33 cellular contexts compared by ENCODE assay signal in the genomic region with DNA sequence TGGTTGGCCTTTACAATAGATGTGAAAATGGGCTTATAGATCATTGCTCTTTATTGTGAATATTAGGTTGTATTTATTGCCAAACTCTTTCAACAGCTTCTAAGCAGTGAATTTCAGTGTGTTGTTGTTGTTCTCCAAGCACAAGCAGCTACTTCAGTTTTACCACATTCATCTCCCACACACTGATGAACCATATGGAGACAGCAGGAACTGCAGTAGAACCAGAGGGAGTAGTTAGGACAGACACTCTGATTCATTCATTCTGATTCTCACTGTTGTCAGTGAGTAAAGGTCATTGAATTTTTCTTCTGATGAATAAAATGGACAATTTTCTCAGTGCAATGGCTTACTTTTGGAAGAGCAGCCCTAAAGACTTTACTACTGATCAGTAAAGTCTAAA.
"Had no signal": no experiment of that assay in that cellular context is flagged by ENCODE, and none has a peak within 500 bp of the region (broad histone marks: within the 10 kb centered on the region; RNA-seq: fewer than 3 reads in every experiment).

No MANE protein-coding gene starts in this region.

- H3K4me1 Mint-ChIP-seq: activated CD4-positive, alpha-beta T cell treated with anti-CD3 and anti-CD28 coated beads, Interleukin-2, amount 10 ng/mL, durations not matched to agents 24 days and 14 days; activated naive CD8-positive, alpha-beta T cell treated with anti-CD3 and anti-CD28 coated beads for 36 hours; brain; natural killer cell; neural progenitor cell had no signal

- FAIRE-seq: TTC549 had no signal

- H2AFZ ChIP-seq: neural progenitor cell, parathyroid adenoma had no signal

- DNase-seq: activated CD4-positive, alpha-beta memory T cell treated with anti-CD3 and anti-CD28 coated beads for 36 hours; activated CD4-positive, alpha-beta T cell treated with anti-CD3 and anti-CD28 coated beads, Interleukin-2, amount 10 ng/mL, durations not matched to agents 24 days and 14 days; activated CD8-positive, alpha-beta memory T cell treated with anti-CD3 and anti-CD28 coated beads, Interleukin-2, amount 50 U/mL, for 4 hours; activated effector memory CD4-positive, alpha-beta T cell treated with anti-CD3 and anti-CD28 coated beads, Interleukin-2, amount 50 U/mL, for 16 hours; activated naive CD4-positive, alpha-beta T cell treated with anti-CD3 and anti-CD28 coated beads for 36 hours; activated naive CD8-positive, alpha-beta T cell treated with anti-CD3 and anti-CD28 coated beads for 36 hours; activated T-cell treated with anti-CD3 and anti-CD28 coated beads, Interleukin-2, amount 50 U/mL, for 1 hour; adrenal gland; caudate nucleus; endodermal cell; esophagus squamous epithelium; heart left ventricle; islet precursor cell; left ventricle myocardium inferior; mesendoderm; natural killer cell; occipital lobe; right cardiac atrium; spleen; stimulated activated naive CD4-positive, alpha-beta T cell; T-helper 9 cell; tibial artery; upper lobe of right lung had no signal

- H3K4me2 ChIP-seq: neural progenitor cell had no signal

- H3K27ac Mint-ChIP-seq: activated CD4-positive, alpha-beta memory T cell treated with anti-CD3 and anti-CD28 coated beads for 36 hours; activated CD4-positive, alpha-beta T cell treated with anti-CD3 and anti-CD28 coated beads, Interleukin-2, amount 10 ng/mL, durations not matched to agents 24 days and 14 days; activated naive CD4-positive, alpha-beta T cell treated with anti-CD3 and anti-CD28 coated beads for 36 hours; activated naive CD8-positive, alpha-beta T cell treated with anti-CD3 and anti-CD28 coated beads for 36 hours; activated T-helper 1 cell treated with anti-CD3 and anti-CD28 coated beads, Interleukin-12 subunit alpha, Interleukin-12 subunit beta, Interleukin-2, Interleukin-4 antibody, amounts not matched to agents 30 ng/mL and 10 ng/mL and 1 ng/mL, durations not matched to agents 14 hours and 24 hours and 36 hours; brain; endodermal cell; natural killer cell; neural progenitor cell had no signal

- H3K9me3 ChIP-seq: adrenal gland, ascending aorta, esophagus squamous epithelium, heart left ventricle, left ventricle myocardium inferior, suprapubic skin, tibial artery, upper lobe of right lung had no signal

- H3K36me3 Mint-ChIP-seq: activated CD4-positive, alpha-beta memory T cell treated with anti-CD3 and anti-CD28 coated beads for 36 hours; activated naive CD8-positive, alpha-beta T cell treated with anti-CD3 and anti-CD28 coated beads for 36 hours; brain; natural killer cell; neural progenitor cell had no signal

- H3K4me3 ChIP-seq: adrenal gland, ascending aorta, esophagus squamous epithelium, heart left ventricle, left ventricle myocardium inferior, lung, neural progenitor cell, spleen, suprapubic skin, tibial artery, upper lobe of right lung had no signal

- H3K9me3 Mint-ChIP-seq: activated CD4-positive, alpha-beta memory T cell treated with anti-CD3 and anti-CD28 coated beads for 36 hours; activated CD4-positive, alpha-beta T cell treated with anti-CD3 and anti-CD28 coated beads, Interleukin-2, amount 10 ng/mL, durations not matched to agents 24 days and 14 days; activated naive CD4-positive, alpha-beta T cell treated with anti-CD3 and anti-CD28 coated beads for 36 hours; activated naive CD8-positive, alpha-beta T cell treated with anti-CD3 and anti-CD28 coated beads for 36 hours; activated T-helper 1 cell treated with anti-CD3 and anti-CD28 coated beads, Interleukin-12 subunit alpha, Interleukin-12 subunit beta, Interleukin-2, Interleukin-4 antibody, amounts not matched to agents 30 ng/mL and 10 ng/mL and 1 ng/mL, durations not matched to agents 14 hours and 24 hours and 36 hours; brain; endodermal cell; natural killer cell; neural progenitor cell had no signal

- H3K4me3 Mint-ChIP-seq: activated CD4-positive, alpha-beta memory T cell treated with anti-CD3 and anti-CD28 coated beads for 36 hours; activated CD4-positive, alpha-beta T cell treated with anti-CD3 and anti-CD28 coated beads, Interleukin-2, amount 10 ng/mL, durations not matched to agents 24 days and 14 days; activated naive CD4-positive, alpha-beta T cell treated with anti-CD3 and anti-CD28 coated beads for 36 hours; activated naive CD8-positive, alpha-beta T cell treated with anti-CD3 and anti-CD28 coated beads for 36 hours; activated T-helper 1 cell treated with anti-CD3 and anti-CD28 coated beads, Interleukin-12 subunit alpha, Interleukin-12 subunit beta, Interleukin-2, Interleukin-4 antibody, amounts not matched to agents 30 ng/mL and 10 ng/mL and 1 ng/mL, durations not matched to agents 14 hours and 24 hours and 36 hours; brain; endodermal cell; natural killer cell; neural progenitor cell had no signal

- H3K9ac ChIP-seq: neural progenitor cell, parathyroid adenoma had no signal

- H3K27ac ChIP-seq: adrenal gland, ascending aorta, epithelial cell of prostate, esophagus squamous epithelium, heart left ventricle, left ventricle myocardium inferior, neural progenitor cell, parathyroid adenoma, spleen, suprapubic skin, tibial artery, upper lobe of right lung, VCaP had no signal

- ATAC-seq: heart left ventricle, natural killer cell, right cardiac atrium, upper lobe of right lung had no signal

- H3K27me3 ChIP-seq: adrenal gland, ascending aorta, esophagus squamous epithelium, neural progenitor cell, tibial artery, upper lobe of right lung had no signal

- H3K4me1 ChIP-seq: adrenal gland, ascending aorta, esophagus squamous epithelium, heart left ventricle, left ventricle myocardium inferior, neural progenitor cell, parathyroid adenoma, spleen, suprapubic skin, tibial artery, upper lobe of right lung had no signal

- H3K36me3 ChIP-seq: adrenal gland, ascending aorta, esophagus squamous epithelium, heart left ventricle, left ventricle myocardium inferior, neural progenitor cell, spleen, suprapubic skin, tibial artery, upper lobe of right lung had no signal

- H3K79me2 ChIP-seq: parathyroid adenoma had no signal
